21 cellular contexts compared by ENCODE assay signal in genomic region chr9:106969696-106970095, GRCh38.
DNase-seq lines count a peak whose midpoint lies in the region; ATAC-seq and TF ChIP-seq lines count a peak whose summit lies in the region.
"Had no signal": no experiment of that assay in that cellular context is flagged by ENCODE, and none has a peak within 500 bp of the region (broad histone marks: within the 10 kb centered on the region; RNA-seq: fewer than 3 reads in every experiment).

No MANE protein-coding gene starts in this region.

- H3K9me3 Mint-ChIP-seq in WTC11 (no peaks in the 10 kb centered on the region), glutamatergic neuron (ENCODE audit: unreplicated experiment) (peaks cover 4% of the 10 kb centered on the region), CD14-positive monocyte (peaks cover 0 to 2% (median 0%) of the 10 kb centered on the region in 7 donors)
- H3K9me3 Mint-ChIP-seq: activated CD8-positive, alpha-beta T cell treated with anti-CD3 and anti-CD28 coated beads for 36 hours; central memory CD8-positive, alpha-beta T cell had no signal

- POLR2A ChIA-PET in WTC11 (lab: Charles Lee), result no interaction called here

- DNase-seq in NCI-H748 (lab: John Stamatoyannopoulos, UW; ENCODE audit: unreplicated experiment) (peak; percentile 62), NCI-H748 treated with DMSO at 0.1 percent for 48 hours (lab: John Stamatoyannopoulos, UW) (no peak), WTC11 (ENCODE audit: low spot score) (no peak), glutamatergic neuron (no peak), CD14-positive monocyte (ENCODE audit: low spot score) (no peak)
- DNase-seq in activated naive CD4-positive, alpha-beta T cell treated with anti-CD3 and anti-CD28 coated beads, Interleukin-2, amount 50 U/mL, for 16 hours, result no peak
- DNase-seq: activated CD8-positive, alpha-beta T cell treated with anti-CD3 and anti-CD28 coated beads for 36 hours; activated gamma-delta T cell treated with Interleukin-2 at 50 U/mL for 16 hours; BE2C; Caco-2; effector CD8-positive, alpha-beta T cell; left lung; mucosa of descending colon; NCI-H1105; stimulated activated CD4-positive, alpha-beta T cell treated with anti-CD3 and anti-CD28 coated beads, Interleukin-4, amount 100 ng/mL, for 4 hours had no signal

- H3K36me3 Mint-ChIP-seq in WTC11, result peaks cover 42% of the 10 kb centered on the region
- no peaks in the 10 kb centered on the region for H3K36me3 Mint-ChIP-seq in glutamatergic neuron (ENCODE audit: unreplicated experiment)
- H3K36me3 Mint-ChIP-seq in CD14-positive monocyte, result no peaks in the 10 kb centered on the region

- H3K27ac ChIP-seq in temporal lobe (ENCODE audit: low read depth, low read length), result peak overlapping the region; percentile 84
- H3K27ac ChIP-seq: A549, left lung, neutrophil, SK-N-MC had no signal

- ATAC-seq in WTC11, result no peak
- ATAC-seq in GM19452 (IDR thresholded peaks at IDR 0.05; ENCODE audit: unreplicated experiment), result no peak
- ATAC-seq: A549; activated CD8-positive, alpha-beta T cell treated with anti-CD3 and anti-CD28 coated beads for 36 hours; left lung; mucosa of descending colon had no signal

- H3K27me3 Mint-ChIP-seq in WTC11 (ENCODE audit: low read depth) (no peaks in the 10 kb centered on the region), glutamatergic neuron (ENCODE audit: unreplicated experiment) (no peaks in the 10 kb centered on the region), CD14-positive monocyte (ENCODE audit: low read depth in 3 of 3) (peaks cover 0 to 2% (median 0%) of the 10 kb centered on the region in 3 donors)
- H3K27me3 Mint-ChIP-seq: central memory CD8-positive, alpha-beta T cell had no signal

- H3K4me1 Mint-ChIP-seq in WTC11 (peaks cover 69% of the 10 kb centered on the region), glutamatergic neuron (ENCODE audit: low read depth, unreplicated experiment) (peaks cover 26% of the 10 kb centered on the region), CD14-positive monocyte (no peaks in the 10 kb centered on the region)
- H3K4me1 Mint-ChIP-seq: central memory CD8-positive, alpha-beta T cell had no signal

- TF ChIP-seq CTCF in WTC11 (IDR thresholded peaks at IDR 0.05) (no peak), glutamatergic neuron (IDR thresholded peaks at IDR 0.05; ENCODE audit: partially characterized antibody, unreplicated experiment) (no peak), CD14-positive monocyte (IDR thresholded peaks at IDR 0.05) (no peak)

- intact Hi-C loops in CD14-positive monocyte (cut with micrococcal nuclease), result no loop called here

- no peak overlapping the region for H3K4me3 Mint-ChIP-seq in WTC11
- H3K4me3 Mint-ChIP-seq in glutamatergic neuron (ENCODE audit: unreplicated experiment), result no peak overlapping the region
- no peak overlapping the region for H3K4me3 Mint-ChIP-seq in CD14-positive monocyte
- H3K4me3 Mint-ChIP-seq: activated CD8-positive, alpha-beta T cell treated with anti-CD3 and anti-CD28 coated beads for 36 hours; central memory CD8-positive, alpha-beta T cell had no signal

- H3K27ac Mint-ChIP-seq in WTC11, result peak overlapping the region; percentile 96
- H3K27ac Mint-ChIP-seq in glutamatergic neuron (ENCODE audit: unreplicated experiment), result peak overlapping the region; percentile 80
- no peak overlapping the region for H3K27ac Mint-ChIP-seq in CD14-positive monocyte
- H3K27ac Mint-ChIP-seq: activated CD8-positive, alpha-beta T cell treated with anti-CD3 and anti-CD28 coated beads for 36 hours had no signal

- CTCF ChIA-PET in WTC11 (lab: Charles Lee), result no interaction called here

TF ChIP-seq in WTC11, 78 proteins besides CTCF, POLR2A, EP300 and RAD21 (continues in another document):
- TF ChIP-seq FOXP4 (CRISPR knock-in tag; IDR thresholded peaks at IDR 0.05) (no peak), ZNF423 (CRISPR knock-in tag; IDR thresholded peaks at IDR 0.05) (no peak), AFF4 (CRISPR knock-in tag; IDR thresholded peaks at IDR 0.05; ENCODE audit: borderline replicate concordance) (no peak), PRDM15 (CRISPR knock-in tag; IDR thresholded peaks at IDR 0.05) (no peak), ZNF263 (CRISPR knock-in tag; IDR thresholded peaks at IDR 0.05; ENCODE audit: low read depth) (no peak), MXD4 (CRISPR knock-in tag; IDR thresholded peaks at IDR 0.05; ENCODE audit: borderline replicate concordance) (no peak), ZNF317 (CRISPR knock-in tag; IDR thresholded peaks at IDR 0.05; ENCODE audit: borderline replicate concordance, low read depth) (no peak), ZMAT4 (CRISPR knock-in tag; IDR thresholded peaks at IDR 0.05) (no peak), ZBTB21 (CRISPR knock-in tag; IDR thresholded peaks at IDR 0.05; ENCODE audit: borderline replicate concordance) (no peak), SOX15 (CRISPR knock-in tag; IDR thresholded peaks at IDR 0.05) (no peak), IRF2 (CRISPR knock-in tag; IDR thresholded peaks at IDR 0.05; ENCODE audit: borderline replicate concordance, low read depth) (no peak), SMAD3 (CRISPR knock-in tag; IDR thresholded peaks at IDR 0.05; ENCODE audit: borderline replicate concordance) (no peak), ZNF232 (CRISPR knock-in tag; IDR thresholded peaks at IDR 0.05) (no peak), FOXK1 (CRISPR knock-in tag; IDR thresholded peaks at IDR 0.05) (no peak)

Comparison
In these comparisons a context has a peak if more than half of its experiments do, and no peak if none do; other contexts are left out.
1. H3K27ac Mint-ChIP-seq: peak in WTC11 (single experiment) and glutamatergic neuron (single experiment); none in CD14-positive monocyte (0 of 7).